In the genomic region with DNA sequence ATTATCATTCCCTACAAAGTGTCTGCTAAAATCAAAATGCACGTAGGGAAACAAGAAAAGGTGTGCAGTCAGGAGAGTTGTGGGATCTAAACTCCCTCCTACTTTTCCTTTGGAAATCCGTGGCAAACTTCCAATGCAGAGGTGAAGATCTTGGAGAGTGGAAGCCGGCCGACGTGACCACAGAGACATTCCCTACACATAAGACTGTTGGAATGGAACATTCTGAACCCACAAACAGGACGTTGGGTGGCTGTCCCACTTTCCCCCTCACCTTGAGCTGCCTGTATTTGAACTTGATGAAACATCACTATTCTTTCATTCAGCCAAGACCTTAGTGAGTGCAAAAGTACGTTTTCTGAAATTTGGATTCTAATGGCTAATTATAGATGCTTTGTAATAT, we compare ENCODE assay signal across 18 cellular contexts.
DNase-seq lines count a peak whose midpoint lies in the region; ATAC-seq lines count a peak whose summit lies in the region.
"Had no signal": no experiment of that assay in that cellular context is flagged by ENCODE, and none has a peak within 500 bp of the region (broad histone marks: within the 10 kb centered on the region; RNA-seq: fewer than 3 reads in every experiment).

No MANE protein-coding gene starts in this region.

- H3K27ac Mint-ChIP-seq in stimulated activated naive CD8-positive, alpha-beta T cell treated with anti-CD3 and anti-CD28 coated beads, Interleukin-15, Interleukin-2, amounts not matched to agents 100 ng/mL and 50 ng/mL, for 24 hours: peak overlapping the region; percentile 94
- H3K27ac Mint-ChIP-seq in activated T-helper 1 cell treated with anti-CD3 and anti-CD28 coated beads, Interleukin-12 subunit alpha, Interleukin-12 subunit beta, Interleukin-2, Interleukin-4 antibody, amounts not matched to agents 30 ng/mL and 10 ng/mL and 1 ng/mL, durations not matched to agents 14 hours and 24 hours and 36 hours: peak overlapping the region; percentile 84
- H3K27ac Mint-ChIP-seq: memory B cell; stimulated activated memory B cell treated with anti-CD40 and anti-IgM and Interleukin-4, amounts not matched to agents 10 μg/mL and 1 μg/mL and 100 μg/mL, for 72 hours had no signal

- H3K9me3 Mint-ChIP-seq in stimulated activated naive CD8-positive, alpha-beta T cell treated with anti-CD3 and anti-CD28 coated beads, Interleukin-15, Interleukin-2, amounts not matched to agents 100 ng/mL and 50 ng/mL, for 24 hours: peaks cover 14% of the 10 kb centered on the region
- peaks cover 18% of the 10 kb centered on the region for H3K9me3 Mint-ChIP-seq in activated T-helper 1 cell treated with anti-CD3 and anti-CD28 coated beads, Interleukin-12 subunit alpha, Interleukin-12 subunit beta, Interleukin-2, Interleukin-4 antibody, amounts not matched to agents 30 ng/mL and 10 ng/mL and 1 ng/mL, durations not matched to agents 14 hours and 24 hours and 36 hours
- H3K9me3 Mint-ChIP-seq: memory B cell; stimulated activated memory B cell treated with anti-CD40 and anti-IgM and Interleukin-4, amounts not matched to agents 10 μg/mL and 1 μg/mL and 100 μg/mL, for 72 hours had no signal

- peaks cover 66% of the 10 kb centered on the region for H3K36me3 Mint-ChIP-seq in stimulated activated naive CD8-positive, alpha-beta T cell treated with anti-CD3 and anti-CD28 coated beads, Interleukin-15, Interleukin-2, amounts not matched to agents 100 ng/mL and 50 ng/mL, for 24 hours (ENCODE audit: low read depth)
- peaks cover 57% of the 10 kb centered on the region for H3K36me3 Mint-ChIP-seq in activated T-helper 1 cell treated with anti-CD3 and anti-CD28 coated beads, Interleukin-12 subunit alpha, Interleukin-12 subunit beta, Interleukin-2, Interleukin-4 antibody, amounts not matched to agents 30 ng/mL and 10 ng/mL and 1 ng/mL, durations not matched to agents 14 hours and 24 hours and 36 hours (ENCODE audit: low read depth)
- H3K36me3 Mint-ChIP-seq: memory B cell; stimulated activated memory B cell treated with anti-CD40 and anti-IgM and Interleukin-4, amounts not matched to agents 10 μg/mL and 1 μg/mL and 100 μg/mL, for 72 hours had no signal

- H3K27me3 Mint-ChIP-seq in stimulated activated naive CD8-positive, alpha-beta T cell treated with anti-CD3 and anti-CD28 coated beads, Interleukin-15, Interleukin-2, amounts not matched to agents 100 ng/mL and 50 ng/mL, for 24 hours: no peaks in the 10 kb centered on the region
- peaks cover 2% of the 10 kb centered on the region for H3K27me3 Mint-ChIP-seq in activated T-helper 1 cell treated with anti-CD3 and anti-CD28 coated beads, Interleukin-12 subunit alpha, Interleukin-12 subunit beta, Interleukin-2, Interleukin-4 antibody, amounts not matched to agents 30 ng/mL and 10 ng/mL and 1 ng/mL, durations not matched to agents 14 hours and 24 hours and 36 hours (ENCODE audit: insufficient read depth)

- H3K4me3 Mint-ChIP-seq in stimulated activated naive CD8-positive, alpha-beta T cell treated with anti-CD3 and anti-CD28 coated beads, Interleukin-15, Interleukin-2, amounts not matched to agents 100 ng/mL and 50 ng/mL, for 24 hours: peak overlapping the region; percentile 57
- H3K4me3 Mint-ChIP-seq in activated T-helper 1 cell treated with anti-CD3 and anti-CD28 coated beads, Interleukin-12 subunit alpha, Interleukin-12 subunit beta, Interleukin-2, Interleukin-4 antibody, amounts not matched to agents 30 ng/mL and 10 ng/mL and 1 ng/mL, durations not matched to agents 14 hours and 24 hours and 36 hours: peak overlapping the region; percentile 47
- H3K4me3 Mint-ChIP-seq: memory B cell; stimulated activated memory B cell treated with anti-CD40 and anti-IgM and Interleukin-4, amounts not matched to agents 10 μg/mL and 1 μg/mL and 100 μg/mL, for 72 hours had no signal

- DNase-seq in stimulated activated naive CD8-positive, alpha-beta T cell treated with anti-CD3 and anti-CD28 coated beads, Interleukin-15, Interleukin-2, amounts not matched to agents 100 U/mL and 50 U/mL, for 24 hours: no peak
- no peak for DNase-seq in activated T-helper 1 cell treated with anti-CD3 and anti-CD28 coated beads, Interleukin-12 subunit alpha, Interleukin-12 subunit beta, Interleukin-2, Interleukin-4 antibody, amounts not matched to agents 30 ng/mL and 10 ng/mL and 1 ng/mL, durations not matched to agents 14 hours and 24 hours and 36 hours (ENCODE audit: low spot score)
- DNase-seq in myocyte (ENCODE audit: low read depth): peak; percentile 28
- DNase-seq in NCI-H446 treated with DMSO at 0.1 percent for 48 hours (lab: John Stamatoyannopoulos, UW): no peak
- DNase-seq in kidney tubule cell (ENCODE audit: low spot score): no peak
- DNase-seq: body of pancreas, heart right ventricle, IMR-90, left cardiac atrium, NCI-H2029 treated with DMSO at 0.1 percent for 48 hours, NCI-H2227 treated with DMSO at 0.1 percent for 48 hours, NCI-H82, occipital lobe, T1000 had no signal

- ATAC-seq in stimulated activated naive CD8-positive, alpha-beta T cell treated with anti-CD3 and anti-CD28 coated beads, Interleukin-15, Interleukin-2, amounts not matched to agents 100 U/mL and 50 U/mL, for 24 hours: no peak
- ATAC-seq in GM21381 (IDR thresholded peaks at IDR 0.05; ENCODE audit: unreplicated experiment): no peak
- ATAC-seq: body of pancreas; heart right ventricle; left cardiac atrium; stimulated activated memory B cell treated with anti-CD40 and anti-IgM and Interleukin-4, amounts not matched to agents 10 μg/mL and 1 μg/mL and 100 μg/mL, for 72 hours had no signal

- intact Hi-C loops in activated T-helper 1 cell treated with anti-CD3 and anti-CD28 coated beads, Interleukin-12 subunit alpha, Interleukin-12 subunit beta, Interleukin-2, Interleukin-4 antibody, amounts not matched to agents 30 ng/mL and 10 ng/mL and 1 ng/mL, durations not matched to agents 14 hours and 24 hours and 36 hours (cut with micrococcal nuclease): loop anchor here (1.0 kb wide), 1 partner anchor 64 kb away; no protein-coding TSS in a partner anchor

- peaks cover 90% of the 10 kb centered on the region for H3K4me1 Mint-ChIP-seq in stimulated activated naive CD8-positive, alpha-beta T cell treated with anti-CD3 and anti-CD28 coated beads, Interleukin-15, Interleukin-2, amounts not matched to agents 100 ng/mL and 50 ng/mL, for 24 hours (ENCODE audit: low read depth)
- H3K4me1 Mint-ChIP-seq in activated T-helper 1 cell treated with anti-CD3 and anti-CD28 coated beads, Interleukin-12 subunit alpha, Interleukin-12 subunit beta, Interleukin-2, Interleukin-4 antibody, amounts not matched to agents 30 ng/mL and 10 ng/mL and 1 ng/mL, durations not matched to agents 14 hours and 24 hours and 36 hours (ENCODE audit: low read depth): peaks cover 82% of the 10 kb centered on the region
- H3K4me1 Mint-ChIP-seq: memory B cell; stimulated activated memory B cell treated with anti-CD40 and anti-IgM and Interleukin-4, amounts not matched to agents 10 μg/mL and 1 μg/mL and 100 μg/mL, for 72 hours had no signal
